In the genomic region with DNA sequence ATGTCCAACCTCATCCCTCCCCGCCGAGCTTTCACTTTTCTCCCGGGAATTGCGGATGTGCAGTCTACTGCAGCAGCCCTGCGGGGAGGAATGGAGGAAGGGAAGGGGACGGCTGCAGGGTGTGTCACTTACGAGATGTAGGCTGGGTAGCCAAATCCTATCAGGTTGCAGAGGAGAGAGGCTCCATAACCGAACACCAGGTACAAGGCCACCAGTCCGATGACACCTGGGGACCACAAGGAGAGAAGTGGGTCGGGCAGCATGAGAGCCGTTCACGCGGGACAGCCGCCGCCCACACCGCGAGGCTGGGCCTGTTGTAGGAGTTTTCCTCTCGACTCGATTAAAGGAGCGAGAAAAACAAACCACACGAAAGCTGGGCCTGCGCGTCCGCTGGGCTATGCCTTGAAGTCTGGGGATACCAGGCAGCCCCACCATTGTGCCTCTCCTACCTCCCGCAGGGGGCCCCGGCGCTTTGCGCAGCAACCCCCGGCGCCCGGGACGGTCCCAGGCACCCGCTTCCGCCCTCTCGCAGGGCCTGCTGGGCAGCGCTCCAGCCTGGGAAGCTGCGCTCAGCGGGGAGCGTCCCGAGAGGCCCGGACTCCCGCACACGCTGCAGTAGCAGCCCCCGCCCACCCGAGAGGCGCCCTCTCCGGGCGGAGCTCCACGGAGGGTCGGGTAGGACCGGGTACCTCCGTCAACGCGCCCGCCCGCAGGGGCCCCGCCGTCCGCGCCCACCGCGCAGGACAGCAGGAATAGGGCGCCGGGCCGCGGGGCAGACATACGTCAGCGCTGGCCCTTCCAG, we compare ENCODE assay signal across 8 cellular contexts. TPM values are rescaled to one million over a fixed set of nuclear protein-coding genes. Genes with fewer than 3 reads are reported as not detected.
DNase-seq lines count a peak whose midpoint lies in the region; ATAC-seq and TF ChIP-seq lines count a peak whose summit lies in the region.

No MANE protein-coding gene starts in this region.

- peak overlapping the region; percentile 100 for H2AFZ ChIP-seq in hepatocyte

- no peaks in the 10 kb centered on the region for H3K27me3 ChIP-seq in hepatocyte

- WGBS in hepatocyte (ENCODE audit: low lambda C conversion rate, missing lambda C conversion rate): under 1% methylated on average over 54 of the region's 68 CpGs

- DNase-seq in GM10248 (ENCODE audit: extremely low spot score): peak; percentile 73
- DNase-seq in HCEC 1CT: peak; percentile 67
- DNase-seq in M059J (ENCODE audit: low read depth): peak; percentile 73
- DNase-seq in T-helper 17 cell: peak; percentile 28 to 54 (median 49)
- DNase-seq in astrocyte of the cerebellum (ENCODE audit: low read depth): no peak
- peak; percentile 87 for DNase-seq in hepatocyte (ENCODE audit: low spot score)
- DNase-seq in putamen (ENCODE audit: low spot score): peak; percentile 69
- DNase-seq in SKM-1 (lab: John Stamatoyannopoulos, UW; ENCODE audit: unreplicated experiment): no peak

- H3K4me3 ChIP-seq in astrocyte of the cerebellum (ENCODE audit: low read depth, low read length) (peak overlapping the region; percentile 85), hepatocyte (peak overlapping the region; percentile 99)

- H3K4me2 ChIP-seq in hepatocyte: peak overlapping the region; percentile 81

- CTCF ChIA-PET in GM10248 (lab: Yijun Ruan, JAX): interaction anchor here (0.6 to 2.7 kb wide), 19 partner anchors 9 to 368 kb away, joined by 3 to 12 read pairs (median 3); no protein-coding TSS in a partner anchor

- in situ Hi-C loops in astrocyte of the cerebellum (cut with HindIII; ENCODE audit: low sequenced_read_pairs): no loop called here

- H3K9me2 ChIP-seq in hepatocyte (replicated peaks; ENCODE audit: insufficient read depth): no peaks in the 10 kb centered on the region

- peak; percentile 53 for ATAC-seq in T-helper 17 cell

- H3K4me1 Mint-ChIP-seq in T-helper 17 cell: peaks cover 49% of the 10 kb centered on the region

- POLR2A ChIA-PET in GM10248 (lab: Yijun Ruan, JAX): interaction anchor here (0.6 to 0.9 kb wide), 2 partner anchors 55 to 297 kb away, joined by 3 read pairs; a partner anchor contains a TSS

- H4K20me1 ChIP-seq in hepatocyte (ENCODE audit: insufficient read depth, poor library complexity, severe bottlenecking): peaks cover 4% of the 10 kb centered on the region

- H3K79me2 ChIP-seq in hepatocyte: peaks cover 42% of the 10 kb centered on the region

- TF ChIP-seq CTCF in GM10248 (IDR thresholded peaks at IDR 0.05; ENCODE audit: control extremely low read depth, extremely low read depth, low read depth, missing control alignments) (no peak), astrocyte of the cerebellum (IDR thresholded peaks at IDR 0.05; ENCODE audit: low read depth, low read length, missing control alignments) (no peak), hepatocyte (IDR thresholded peaks at IDR 0.05; ENCODE audit: poor library complexity) (no peak)

- peak overlapping the region; percentile 100 for H3K27ac ChIP-seq in hepatocyte

- peaks cover 9% of the 10 kb centered on the region for H3K36me3 Mint-ChIP-seq in T-helper 17 cell (ENCODE audit: low read depth)

- peak overlapping the region; percentile 94 for H3K27ac Mint-ChIP-seq in T-helper 17 cell

- H3K27me3 Mint-ChIP-seq in T-helper 17 cell: no peaks in the 10 kb centered on the region

- H3K4me3 Mint-ChIP-seq in T-helper 17 cell: peak overlapping the region; percentile 98

- H3K9me3 ChIP-seq in T-helper 17 cell (ENCODE audit: control insufficient read depth, low read length, poor library complexity, severe bottlenecking) (no peaks in the 10 kb centered on the region), hepatocyte (ENCODE audit: low read depth) (no peaks in the 10 kb centered on the region)

- H3K36me3 ChIP-seq in hepatocyte (replicated peaks; ENCODE audit: insufficient read depth, low read depth): no peaks in the 10 kb centered on the region

- peaks cover 15% of the 10 kb centered on the region for H3K4me1 ChIP-seq in hepatocyte (ENCODE audit: insufficient read depth)

RNA-seq across cellular contexts. Expression of a gene that starts 0.8 kb away (rescaled TPM):
- 37.3 and 38.5 TPM in 2 replicates for total RNA-seq in M059J (2014; rRNA removed; shearing (Covaris generic))
- total RNA-seq in T-helper 17 cell (10 to 100 TPM; 38.1 to 46.5 TPM), hepatocyte (57.3 and 63.6 TPM in 2 replicates)
- polyA plus RNA-seq in hepatocyte: 199 and 208 TPM in 2 replicates

RNA-seq across cellular contexts. Expression of a gene that starts 55.4 kb away (rescaled TPM):
- 16.8 and 27.8 TPM in 2 replicates for total RNA-seq in M059J (2014; rRNA removed; shearing (Covaris generic))
- total RNA-seq in T-helper 17 cell: 10 to 100 TPM; 80.0 to 83.6 TPM
- total RNA-seq in hepatocyte: 39.2 and 41.9 TPM in 2 replicates
- 8.8 and 20.5 TPM in 2 replicates for polyA plus RNA-seq in hepatocyte

Comparison
In these comparisons a context has a peak if more than half of its experiments do, and no peak if none do; other contexts are left out.
1. DNase-seq: peak in GM10248 (single experiment), HCEC 1CT (single experiment), M059J (single experiment), T-helper 17 cell (3 of 3), hepatocyte (single experiment) and putamen (single experiment); none in astrocyte of the cerebellum (single experiment) and SKM-1 (single experiment).